8 cellular contexts compared by ENCODE assay signal in genomic region chr6:125598422-125598821, GRCh38.
DNase-seq lines count a peak whose midpoint lies in the region; ATAC-seq, FAIRE-seq and TF ChIP-seq lines count a peak whose summit lies in the region.

No MANE protein-coding gene starts in this region.

- no peak for ATAC-seq in HG03095 (IDR thresholded peaks at IDR 0.05; ENCODE audit: unreplicated experiment)

- peak; percentile 86 to 87 for DNase-seq in Kasumi-1 (lab: John Stamatoyannopoulos, UW)
- DNase-seq in SKM-1 (lab: John Stamatoyannopoulos, UW; ENCODE audit: unreplicated experiment), result peak; percentile 89
- peak; percentile 50 for DNase-seq in hepatocyte (ENCODE audit: low spot score)
- no peak for DNase-seq in mesothelial cell of epicardium (ENCODE audit: low spot score in 2 of 2, unreplicated experiment in 2 of 2)
- DNase-seq in activated T-cell treated with anti-CD3 and anti-CD28 coated beads for 4 hours, result no peak
- DNase-seq in D721Med (ENCODE audit: insufficient read length, low spot score), result no peak

- no peaks in the 10 kb centered on the region for H3K9me3 ChIP-seq in hepatocyte (ENCODE audit: low read depth)

- no peaks in the 10 kb centered on the region for H4K20me1 ChIP-seq in hepatocyte (ENCODE audit: insufficient read depth, poor library complexity, severe bottlenecking)

- no peak overlapping the region for H3K4me3 ChIP-seq in ACC112 (ENCODE audit: low read depth, low read length)
- H3K4me3 ChIP-seq in hepatocyte, result no peak overlapping the region

- H3K27me3 ChIP-seq in ACC112 (ENCODE audit: insufficient read depth, low read length) (no peaks in the 10 kb centered on the region), hepatocyte (no peaks in the 10 kb centered on the region)

- H2AFZ ChIP-seq in ACC112 (ENCODE audit: low read length, unreplicated experiment) (peak overlapping the region; percentile 57), hepatocyte (no peak overlapping the region)

- H3K27ac Mint-ChIP-seq in mesothelial cell of epicardium, result no peak overlapping the region

- peaks cover 29% of the 10 kb centered on the region for H3K4me1 Mint-ChIP-seq in mesothelial cell of epicardium

- no peak overlapping the region for H3K27ac ChIP-seq in ACC112 (ENCODE audit: low read depth, low read length)
- no peak overlapping the region for H3K27ac ChIP-seq in hepatocyte

- H3K36me3 ChIP-seq in ACC112 (ENCODE audit: insufficient read depth, low read length), result no peaks in the 10 kb centered on the region
- H3K36me3 ChIP-seq in hepatocyte (replicated peaks; ENCODE audit: insufficient read depth, low read depth), result no peaks in the 10 kb centered on the region

- WGBS in hepatocyte (ENCODE audit: low lambda C conversion rate, missing lambda C conversion rate), result 78% methylated on average over 5 of the region's 5 CpGs

- H3K9me3 Mint-ChIP-seq in mesothelial cell of epicardium, result peaks cover 7% of the 10 kb centered on the region

- H3K36me3 Mint-ChIP-seq in mesothelial cell of epicardium, result no peaks in the 10 kb centered on the region

- H3K4me1 ChIP-seq in ACC112 (ENCODE audit: control insufficient read depth, insufficient read depth, low read length, unreplicated experiment) (no peaks in the 10 kb centered on the region), hepatocyte (ENCODE audit: insufficient read depth) (no peaks in the 10 kb centered on the region)

- H3K4me3 Mint-ChIP-seq in mesothelial cell of epicardium, result no peak overlapping the region

- TF ChIP-seq CTCF in hepatocyte (IDR thresholded peaks at IDR 0.05; ENCODE audit: poor library complexity) (no peak), mesothelial cell of epicardium (IDR thresholded peaks at IDR 0.05; ENCODE audit: unreplicated experiment) (no peak), D721Med (IDR thresholded peaks at IDR 0.05; ENCODE audit: insufficient read depth, missing control alignments) (no peak)

- FAIRE-seq in D721Med (lab: Jason Lieb, UNC), result no peak

- no peak overlapping the region for H3K4me2 ChIP-seq in hepatocyte

- H3K79me2 ChIP-seq in ACC112 (ENCODE audit: control insufficient read depth, insufficient read depth, low read length, unreplicated experiment) (no peaks in the 10 kb centered on the region), hepatocyte (no peaks in the 10 kb centered on the region)

- no peaks in the 10 kb centered on the region for H3K9me2 ChIP-seq in hepatocyte (replicated peaks; ENCODE audit: insufficient read depth)

- no peaks in the 10 kb centered on the region for H3K27me3 Mint-ChIP-seq in mesothelial cell of epicardium (ENCODE audit: low read depth)

Comparison
In these comparisons a context has a peak if more than half of its experiments do, and no peak if none do; other contexts are left out.
1. DNase-seq: peak in Kasumi-1 (2 of 2), SKM-1 (single experiment) and hepatocyte (single experiment); none in mesothelial cell of epicardium (0 of 2), activated T-cell treated with anti-CD3 and anti-CD28 coated beads for 4 hours (single experiment) and D721Med (single experiment).